In the genomic region with DNA sequence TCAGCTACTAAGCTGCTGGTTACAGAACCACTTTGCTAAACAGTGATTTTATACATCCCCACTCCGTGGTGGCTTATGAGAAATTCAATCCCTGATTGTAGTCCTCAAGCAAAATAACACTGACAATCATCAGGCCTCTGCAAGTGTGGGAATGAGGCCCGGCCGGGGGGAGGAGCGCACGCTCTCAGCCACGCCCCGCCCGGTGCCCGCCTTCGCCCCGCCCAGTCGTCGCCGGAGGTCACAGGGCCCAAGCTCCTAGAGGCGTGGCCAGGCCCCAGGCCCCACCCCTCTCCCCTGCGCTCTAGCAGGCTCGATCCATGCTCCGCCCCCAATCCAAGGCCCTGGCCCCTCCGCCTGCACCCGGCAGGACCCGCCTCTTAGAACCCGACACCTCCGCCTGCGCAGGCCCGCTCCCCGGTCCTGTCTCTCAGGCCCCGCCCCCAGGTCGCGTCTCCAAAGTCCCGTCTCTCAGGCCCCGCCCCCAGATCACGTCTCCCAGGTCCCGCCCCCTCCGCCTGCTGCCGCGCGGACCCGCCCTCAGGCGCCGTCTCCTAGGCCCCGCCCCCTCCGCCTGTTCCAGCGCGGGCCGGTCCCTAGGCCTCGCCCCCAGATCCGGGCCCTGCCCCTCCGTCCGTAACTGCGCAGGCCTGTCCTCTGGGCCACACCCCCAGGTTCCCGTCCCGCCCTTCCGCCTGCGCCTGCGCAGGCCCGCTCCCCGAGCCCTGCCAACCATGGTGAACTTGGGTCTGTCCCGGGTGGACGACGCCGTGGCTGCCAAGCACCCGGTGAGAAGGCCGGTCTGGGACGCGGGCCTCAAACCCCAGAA, we compare ENCODE assay signal across 1 cellular context.
A peak's percentile ranks its signal among the peaks of the same experiment; 100 is the strongest.
TF ChIP-seq lines count a peak whose summit lies in the region.

A gene (plus strand): TSS at position 705 of the 826 bp plus-strand sequence. CDS start 27 bp downstream, at position 732.

TF ChIP-seq in HEK293, 187 proteins besides CTCF, POLR2A, EP300 and RAD21 (continued from another document and continues in another):
- TF ChIP-seq ZNF529 (tag by site-specific recombination; IDR thresholded peaks at IDR 0.05; ENCODE audit: insufficient replicate concordance) (no peak), ZNF664 (tag by site-specific recombination; IDR thresholded peaks at IDR 0.05) (no peak), ZSCAN16 (tag by site-specific recombination; IDR thresholded peaks at IDR 0.05) (no peak), ZNF24 (tag by site-specific recombination; IDR thresholded peaks at IDR 0.05) (no peak), ZNF138 (tag by site-specific recombination; IDR thresholded peaks at IDR 0.05; ENCODE audit: borderline replicate concordance) (no peak), ZNF501 (tag by site-specific recombination; IDR thresholded peaks at IDR 0.05) (no peak), ZFP37 (tag by site-specific recombination; IDR thresholded peaks at IDR 0.05) (no peak), ZNF843 (tag by site-specific recombination; IDR thresholded peaks at IDR 0.05) (no peak), ZNF366 (tag by site-specific recombination; conservative IDR thresholded peaks at IDR 0.05) (no peak; the same call in 1 of the 2 replicates), ZNF785 (tag by site-specific recombination; IDR thresholded peaks at IDR 0.05) (no peak), ZNF426 (tag by site-specific recombination; IDR thresholded peaks at IDR 0.05) (no peak), BCL11B (tag by site-specific recombination; IDR thresholded peaks at IDR 0.05; ENCODE audit: low read depth) (no peak), ZNF707 (tag by site-specific recombination; IDR thresholded peaks at IDR 0.05) (no peak), SETDB1 (IDR thresholded peaks at IDR 0.05; ENCODE audit: insufficient read length, low read length) (no peak), ZNF521 (tag by site-specific recombination; IDR thresholded peaks at IDR 0.05) (no peak), ZNF658 (tag by site-specific recombination; IDR thresholded peaks at IDR 0.05) (no peak), EGR2 (tag by site-specific recombination; IDR thresholded peaks at IDR 0.05; ENCODE audit: low read depth) (peak; percentile 63; the same call in 1 of the 2 replicates), ZNF660 (tag by site-specific recombination; IDR thresholded peaks at IDR 0.05) (peak; percentile 95), SALL2 (tag by site-specific recombination; IDR thresholded peaks at IDR 0.05; ENCODE audit: borderline replicate concordance) (no peak), ZNF214 (tag by site-specific recombination; IDR thresholded peaks at IDR 0.05; ENCODE audit: borderline replicate concordance) (no peak), ZNF140 (tag by site-specific recombination; IDR thresholded peaks at IDR 0.05) (no peak), ZNF391 (tag by site-specific recombination; IDR thresholded peaks at IDR 0.05; ENCODE audit: borderline replicate concordance, low read depth) (no peak), SCRT2 (tag by site-specific recombination; IDR thresholded peaks at IDR 0.05) (no peak), ZNF473 (tag by site-specific recombination; IDR thresholded peaks at IDR 0.05) (no peak), ZNF629 (tag by site-specific recombination; IDR thresholded peaks at IDR 0.05) (peak; percentile 20; the same call in 1 of the 2 replicates), ZNF239 (tag by site-specific recombination; IDR thresholded peaks at IDR 0.05) (no peak), ZEB2 (tag by site-specific recombination; IDR thresholded peaks at IDR 0.05) (peak; percentile 62), ZNF48 (tag by site-specific recombination; IDR thresholded peaks at IDR 0.05) (no peak), MYNN (tag by site-specific recombination; IDR thresholded peaks at IDR 0.05; ENCODE audit: borderline replicate concordance) (no peak), GLI2 (tag by site-specific recombination; IDR thresholded peaks at IDR 0.05; ENCODE audit: borderline replicate concordance, low read depth) (no peak), ZFP3 (tag by site-specific recombination; IDR thresholded peaks at IDR 0.05; ENCODE audit: low read depth) (no peak), ZNF544 (tag by site-specific recombination; IDR thresholded peaks at IDR 0.05) (no peak), ZNF555 (tag by site-specific recombination; conservative IDR thresholded peaks at IDR 0.05) (no peak), ZNF121 (tag by site-specific recombination; IDR thresholded peaks at IDR 0.05) (no peak), ZNF211 (tag by site-specific recombination; IDR thresholded peaks at IDR 0.05; ENCODE audit: low read depth) (no peak)
- TF ChIP-seq, protein P1, sequence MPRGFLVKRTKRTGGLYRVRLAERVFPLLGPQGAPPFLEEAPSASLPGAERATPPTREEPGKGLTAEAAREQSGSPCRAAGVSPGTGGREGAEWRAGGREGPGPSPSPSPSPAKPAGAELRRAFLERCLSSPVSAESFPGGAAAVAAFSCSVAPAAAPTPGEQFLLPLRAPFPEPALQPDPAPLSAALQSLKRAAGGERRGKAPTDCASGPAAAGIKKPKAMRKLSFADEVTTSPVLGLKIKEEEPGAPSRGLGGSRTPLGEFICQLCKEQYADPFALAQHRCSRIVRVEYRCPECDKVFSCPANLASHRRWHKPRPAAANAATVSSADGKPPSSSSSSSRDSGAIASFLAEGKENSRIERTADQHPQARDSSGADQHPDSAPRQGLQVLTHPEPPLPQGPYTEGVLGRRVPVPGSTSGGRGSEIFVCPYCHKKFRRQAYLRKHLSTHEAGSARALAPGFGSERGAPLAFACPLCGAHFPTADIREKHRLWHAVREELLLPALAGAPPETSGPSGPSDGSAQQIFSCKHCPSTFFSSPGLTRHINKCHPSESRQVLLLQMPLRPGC (tag by site-specific recombination; IDR thresholded peaks at IDR 0.05) = peak; percentile 78; the same call in 1 of the 2 replicates
- TF ChIP-seq, protein P2, sequence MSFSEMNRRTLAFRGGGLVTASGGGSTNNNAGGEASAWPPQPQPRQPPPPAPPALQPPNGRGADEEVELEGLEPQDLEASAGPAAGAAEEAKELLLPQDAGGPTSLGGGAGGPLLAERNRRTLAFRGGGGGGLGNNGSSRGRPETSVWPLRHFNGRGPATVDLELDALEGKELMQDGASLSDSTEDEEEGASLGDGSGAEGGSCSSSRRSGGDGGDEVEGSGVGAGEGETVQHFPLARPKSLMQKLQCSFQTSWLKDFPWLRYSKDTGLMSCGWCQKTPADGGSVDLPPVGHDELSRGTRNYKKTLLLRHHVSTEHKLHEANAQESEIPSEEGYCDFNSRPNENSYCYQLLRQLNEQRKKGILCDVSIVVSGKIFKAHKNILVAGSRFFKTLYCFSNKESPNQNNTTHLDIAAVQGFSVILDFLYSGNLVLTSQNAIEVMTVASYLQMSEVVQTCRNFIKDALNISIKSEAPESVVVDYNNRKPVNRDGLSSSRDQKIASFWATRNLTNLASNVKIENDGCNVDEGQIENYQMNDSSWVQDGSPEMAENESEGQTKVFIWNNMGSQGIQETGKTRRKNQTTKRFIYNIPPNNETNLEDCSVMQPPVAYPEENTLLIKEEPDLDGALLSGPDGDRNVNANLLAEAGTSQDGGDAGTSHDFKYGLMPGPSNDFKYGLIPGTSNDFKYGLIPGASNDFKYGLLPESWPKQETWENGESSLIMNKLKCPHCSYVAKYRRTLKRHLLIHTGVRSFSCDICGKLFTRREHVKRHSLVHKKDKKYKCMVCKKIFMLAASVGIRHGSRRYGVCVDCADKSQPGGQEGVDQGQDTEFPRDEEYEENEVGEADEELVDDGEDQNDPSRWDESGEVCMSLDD (tag by site-specific recombination; IDR thresholded peaks at IDR 0.05) = no peak
- TF ChIP-seq, protein P3, sequence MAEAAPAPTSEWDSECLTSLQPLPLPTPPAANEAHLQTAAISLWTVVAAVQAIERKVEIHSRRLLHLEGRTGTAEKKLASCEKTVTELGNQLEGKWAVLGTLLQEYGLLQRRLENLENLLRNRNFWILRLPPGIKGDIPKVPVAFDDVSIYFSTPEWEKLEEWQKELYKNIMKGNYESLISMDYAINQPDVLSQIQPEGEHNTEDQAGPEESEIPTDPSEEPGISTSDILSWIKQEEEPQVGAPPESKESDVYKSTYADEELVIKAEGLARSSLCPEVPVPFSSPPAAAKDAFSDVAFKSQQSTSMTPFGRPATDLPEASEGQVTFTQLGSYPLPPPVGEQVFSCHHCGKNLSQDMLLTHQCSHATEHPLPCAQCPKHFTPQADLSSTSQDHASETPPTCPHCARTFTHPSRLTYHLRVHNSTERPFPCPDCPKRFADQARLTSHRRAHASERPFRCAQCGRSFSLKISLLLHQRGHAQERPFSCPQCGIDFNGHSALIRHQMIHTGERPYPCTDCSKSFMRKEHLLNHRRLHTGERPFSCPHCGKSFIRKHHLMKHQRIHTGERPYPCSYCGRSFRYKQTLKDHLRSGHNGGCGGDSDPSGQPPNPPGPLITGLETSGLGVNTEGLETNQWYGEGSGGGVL (tag by site-specific recombination; IDR thresholded peaks at IDR 0.05) = no peak
- TF ChIP-seq, protein P4, sequence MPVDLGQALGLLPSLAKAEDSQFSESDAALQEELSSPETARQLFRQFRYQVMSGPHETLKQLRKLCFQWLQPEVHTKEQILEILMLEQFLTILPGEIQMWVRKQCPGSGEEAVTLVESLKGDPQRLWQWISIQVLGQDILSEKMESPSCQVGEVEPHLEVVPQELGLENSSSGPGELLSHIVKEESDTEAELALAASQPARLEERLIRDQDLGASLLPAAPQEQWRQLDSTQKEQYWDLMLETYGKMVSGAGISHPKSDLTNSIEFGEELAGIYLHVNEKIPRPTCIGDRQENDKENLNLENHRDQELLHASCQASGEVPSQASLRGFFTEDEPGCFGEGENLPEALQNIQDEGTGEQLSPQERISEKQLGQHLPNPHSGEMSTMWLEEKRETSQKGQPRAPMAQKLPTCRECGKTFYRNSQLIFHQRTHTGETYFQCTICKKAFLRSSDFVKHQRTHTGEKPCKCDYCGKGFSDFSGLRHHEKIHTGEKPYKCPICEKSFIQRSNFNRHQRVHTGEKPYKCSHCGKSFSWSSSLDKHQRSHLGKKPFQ (tag by site-specific recombination; IDR thresholded peaks at IDR 0.05) = no peak
- TF ChIP-seq, protein P5, sequence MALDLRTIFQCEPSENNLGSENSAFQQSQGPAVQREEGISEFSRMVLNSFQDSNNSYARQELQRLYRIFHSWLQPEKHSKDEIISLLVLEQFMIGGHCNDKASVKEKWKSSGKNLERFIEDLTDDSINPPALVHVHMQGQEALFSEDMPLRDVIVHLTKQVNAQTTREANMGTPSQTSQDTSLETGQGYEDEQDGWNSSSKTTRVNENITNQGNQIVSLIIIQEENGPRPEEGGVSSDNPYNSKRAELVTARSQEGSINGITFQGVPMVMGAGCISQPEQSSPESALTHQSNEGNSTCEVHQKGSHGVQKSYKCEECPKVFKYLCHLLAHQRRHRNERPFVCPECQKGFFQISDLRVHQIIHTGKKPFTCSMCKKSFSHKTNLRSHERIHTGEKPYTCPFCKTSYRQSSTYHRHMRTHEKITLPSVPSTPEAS (tag by site-specific recombination; IDR thresholded peaks at IDR 0.05) = no peak
- TF ChIP-seq, protein P6, sequence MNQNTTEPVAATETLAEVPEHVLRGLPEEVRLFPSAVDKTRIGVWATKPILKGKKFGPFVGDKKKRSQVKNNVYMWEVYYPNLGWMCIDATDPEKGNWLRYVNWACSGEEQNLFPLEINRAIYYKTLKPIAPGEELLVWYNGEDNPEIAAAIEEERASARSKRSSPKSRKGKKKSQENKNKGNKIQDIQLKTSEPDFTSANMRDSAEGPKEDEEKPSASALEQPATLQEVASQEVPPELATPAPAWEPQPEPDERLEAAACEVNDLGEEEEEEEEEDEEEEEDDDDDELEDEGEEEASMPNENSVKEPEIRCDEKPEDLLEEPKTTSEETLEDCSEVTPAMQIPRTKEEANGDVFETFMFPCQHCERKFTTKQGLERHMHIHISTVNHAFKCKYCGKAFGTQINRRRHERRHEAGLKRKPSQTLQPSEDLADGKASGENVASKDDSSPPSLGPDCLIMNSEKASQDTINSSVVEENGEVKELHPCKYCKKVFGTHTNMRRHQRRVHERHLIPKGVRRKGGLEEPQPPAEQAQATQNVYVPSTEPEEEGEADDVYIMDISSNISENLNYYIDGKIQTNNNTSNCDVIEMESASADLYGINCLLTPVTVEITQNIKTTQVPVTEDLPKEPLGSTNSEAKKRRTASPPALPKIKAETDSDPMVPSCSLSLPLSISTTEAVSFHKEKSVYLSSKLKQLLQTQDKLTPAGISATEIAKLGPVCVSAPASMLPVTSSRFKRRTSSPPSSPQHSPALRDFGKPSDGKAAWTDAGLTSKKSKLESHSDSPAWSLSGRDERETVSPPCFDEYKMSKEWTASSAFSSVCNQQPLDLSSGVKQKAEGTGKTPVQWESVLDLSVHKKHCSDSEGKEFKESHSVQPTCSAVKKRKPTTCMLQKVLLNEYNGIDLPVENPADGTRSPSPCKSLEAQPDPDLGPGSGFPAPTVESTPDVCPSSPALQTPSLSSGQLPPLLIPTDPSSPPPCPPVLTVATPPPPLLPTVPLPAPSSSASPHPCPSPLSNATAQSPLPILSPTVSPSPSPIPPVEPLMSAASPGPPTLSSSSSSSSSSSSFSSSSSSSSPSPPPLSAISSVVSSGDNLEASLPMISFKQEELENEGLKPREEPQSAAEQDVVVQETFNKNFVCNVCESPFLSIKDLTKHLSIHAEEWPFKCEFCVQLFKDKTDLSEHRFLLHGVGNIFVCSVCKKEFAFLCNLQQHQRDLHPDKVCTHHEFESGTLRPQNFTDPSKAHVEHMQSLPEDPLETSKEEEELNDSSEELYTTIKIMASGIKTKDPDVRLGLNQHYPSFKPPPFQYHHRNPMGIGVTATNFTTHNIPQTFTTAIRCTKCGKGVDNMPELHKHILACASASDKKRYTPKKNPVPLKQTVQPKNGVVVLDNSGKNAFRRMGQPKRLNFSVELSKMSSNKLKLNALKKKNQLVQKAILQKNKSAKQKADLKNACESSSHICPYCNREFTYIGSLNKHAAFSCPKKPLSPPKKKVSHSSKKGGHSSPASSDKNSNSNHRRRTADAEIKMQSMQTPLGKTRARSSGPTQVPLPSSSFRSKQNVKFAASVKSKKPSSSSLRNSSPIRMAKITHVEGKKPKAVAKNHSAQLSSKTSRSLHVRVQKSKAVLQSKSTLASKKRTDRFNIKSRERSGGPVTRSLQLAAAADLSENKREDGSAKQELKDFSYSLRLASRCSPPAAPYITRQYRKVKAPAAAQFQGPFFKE (tag by site-specific recombination; IDR thresholded peaks at IDR 0.05; ENCODE audit: borderline replicate concordance) = no peak
- TF ChIP-seq, protein P7, sequence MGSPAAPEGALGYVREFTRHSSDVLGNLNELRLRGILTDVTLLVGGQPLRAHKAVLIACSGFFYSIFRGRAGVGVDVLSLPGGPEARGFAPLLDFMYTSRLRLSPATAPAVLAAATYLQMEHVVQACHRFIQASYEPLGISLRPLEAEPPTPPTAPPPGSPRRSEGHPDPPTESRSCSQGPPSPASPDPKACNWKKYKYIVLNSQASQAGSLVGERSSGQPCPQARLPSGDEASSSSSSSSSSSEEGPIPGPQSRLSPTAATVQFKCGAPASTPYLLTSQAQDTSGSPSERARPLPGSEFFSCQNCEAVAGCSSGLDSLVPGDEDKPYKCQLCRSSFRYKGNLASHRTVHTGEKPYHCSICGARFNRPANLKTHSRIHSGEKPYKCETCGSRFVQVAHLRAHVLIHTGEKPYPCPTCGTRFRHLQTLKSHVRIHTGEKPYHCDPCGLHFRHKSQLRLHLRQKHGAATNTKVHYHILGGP (tag by site-specific recombination; IDR thresholded peaks at IDR 0.05) = no peak
- TF ChIP-seq, protein P8, sequence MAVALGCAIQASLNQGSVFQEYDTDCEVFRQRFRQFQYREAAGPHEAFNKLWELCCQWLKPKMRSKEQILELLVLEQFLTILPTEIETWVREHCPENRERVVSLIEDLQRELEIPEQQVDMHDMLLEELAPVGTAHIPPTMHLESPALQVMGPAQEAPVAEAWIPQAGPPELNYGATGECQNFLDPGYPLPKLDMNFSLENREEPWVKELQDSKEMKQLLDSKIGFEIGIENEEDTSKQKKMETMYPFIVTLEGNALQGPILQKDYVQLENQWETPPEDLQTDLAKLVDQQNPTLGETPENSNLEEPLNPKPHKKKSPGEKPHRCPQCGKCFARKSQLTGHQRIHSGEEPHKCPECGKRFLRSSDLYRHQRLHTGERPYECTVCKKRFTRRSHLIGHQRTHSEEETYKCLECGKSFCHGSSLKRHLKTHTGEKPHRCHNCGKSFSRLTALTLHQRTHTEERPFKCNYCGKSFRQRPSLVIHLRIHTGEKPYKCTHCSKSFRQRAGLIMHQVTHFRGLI (tag by site-specific recombination; IDR thresholded peaks at IDR 0.05) = no peak
